ENCODE assay signal across 8 cellular contexts in the genomic region with DNA sequence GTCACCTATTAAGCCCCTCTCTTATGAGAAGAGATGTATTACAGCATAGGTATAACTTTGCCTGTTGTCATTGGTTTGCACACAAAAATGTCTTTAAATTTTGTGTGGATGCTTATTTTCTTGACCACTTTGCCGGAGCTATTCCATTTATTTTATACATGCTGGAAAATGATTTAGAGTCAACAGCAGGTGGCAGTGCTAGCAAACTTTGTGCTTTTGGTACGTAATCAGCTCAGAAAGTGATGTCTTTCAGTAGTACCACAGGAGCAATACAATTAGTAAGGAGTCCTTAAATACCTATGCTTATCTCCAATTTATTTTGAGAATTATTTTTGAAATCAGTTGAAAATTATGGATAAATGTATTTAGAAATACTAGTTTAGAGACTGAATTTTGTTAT. TPM values are rescaled to one million over a fixed set of nuclear protein-coding genes. Genes with fewer than 3 reads are reported as not detected.
DNase-seq lines count a peak whose midpoint lies in the region; ATAC-seq and TF ChIP-seq lines count a peak whose summit lies in the region.

No MANE protein-coding gene starts in this region.

- H3K27ac ChIP-seq in brain microvascular endothelial cell: no peak overlapping the region
- H3K27ac ChIP-seq in CD8-positive, alpha-beta T cell (ENCODE audit: low read depth, low read length): no peak overlapping the region

- no peaks in the 10 kb centered on the region for H3K36me3 ChIP-seq in brain microvascular endothelial cell (replicated peaks)
- no peaks in the 10 kb centered on the region for H3K36me3 ChIP-seq in CD8-positive, alpha-beta T cell (ENCODE audit: insufficient read depth, low read length)

- no peak overlapping the region for H3K4me3 Mint-ChIP-seq in activated T-cell treated with anti-CD3 and anti-CD28 coated beads, Interleukin-2, amount 50 U/mL, for 72 hours
- no peak overlapping the region for H3K4me3 Mint-ChIP-seq in CD8-positive, alpha-beta T cell

- POLR2A ChIA-PET in CD8-positive, alpha-beta T cell (lab: Charles Lee): no interaction called here

- H3K4me3 ChIP-seq in HFF-Myc (replicated peaks; ENCODE audit: low read depth, low read length): no peak overlapping the region
- H3K4me3 ChIP-seq in brain microvascular endothelial cell (ENCODE audit: low read depth, low read length): no peak overlapping the region
- H3K4me3 ChIP-seq in CD8-positive, alpha-beta T cell (ENCODE audit: low read depth, low read length): no peak overlapping the region

- H3K4me1 ChIP-seq in CD8-positive, alpha-beta T cell (ENCODE audit: insufficient read depth, low read length): no peaks in the 10 kb centered on the region

- TF ChIP-seq CTCF in HFF-Myc (IDR thresholded peaks at IDR 0.05; ENCODE audit: low read depth, low read length, missing control alignments) (peak; percentile 43), brain microvascular endothelial cell (IDR thresholded peaks at IDR 0.05; ENCODE audit: low read depth, low read length, missing control alignments) (peak; percentile 62)
- TF ChIP-seq CTCF in CD8-positive, alpha-beta T cell (IDR thresholded peaks at IDR 0.05): no peak

- no peak overlapping the region for H3K27ac Mint-ChIP-seq in activated T-cell treated with anti-CD3 and anti-CD28 coated beads, Interleukin-2, amount 50 U/mL, for 72 hours
- no peak overlapping the region for H3K27ac Mint-ChIP-seq in CD8-positive, alpha-beta T cell

- no peaks in the 10 kb centered on the region for H3K27me3 Mint-ChIP-seq in activated T-cell treated with anti-CD3 and anti-CD28 coated beads, Interleukin-2, amount 50 U/mL, for 72 hours (ENCODE audit: low read depth)
- peaks cover 2% of the 10 kb centered on the region for H3K27me3 Mint-ChIP-seq in CD8-positive, alpha-beta T cell (ENCODE audit: low read depth)

- in situ Hi-C loops in brain microvascular endothelial cell (cut with HindIII; ENCODE audit: low pct_ligation_motif_present, low sequenced_read_pairs): no loop called here

- H3K4me1 Mint-ChIP-seq in activated T-cell treated with anti-CD3 and anti-CD28 coated beads, Interleukin-2, amount 50 U/mL, for 72 hours (ENCODE audit: low read depth): no peaks in the 10 kb centered on the region
- no peaks in the 10 kb centered on the region for H3K4me1 Mint-ChIP-seq in CD8-positive, alpha-beta T cell (ENCODE audit: low read depth)

- CTCF ChIA-PET in CD8-positive, alpha-beta T cell (lab: Charles Lee): no interaction called here

- no peak for ATAC-seq in activated T-cell treated with anti-CD3 and anti-CD28 coated beads, Interleukin-2, amount 50 U/mL, for 72 hours (replicated peaks in 1 of 2)
- ATAC-seq in CD8-positive, alpha-beta T cell: no peak

- H3K9me3 Mint-ChIP-seq in activated T-cell treated with anti-CD3 and anti-CD28 coated beads, Interleukin-2, amount 50 U/mL, for 72 hours: no peaks in the 10 kb centered on the region
- no peaks in the 10 kb centered on the region for H3K9me3 Mint-ChIP-seq in CD8-positive, alpha-beta T cell

- no peaks in the 10 kb centered on the region for H3K36me3 Mint-ChIP-seq in activated T-cell treated with anti-CD3 and anti-CD28 coated beads, Interleukin-2, amount 50 U/mL, for 72 hours (ENCODE audit: insufficient read depth in 2 of 2)
- H3K36me3 Mint-ChIP-seq in CD8-positive, alpha-beta T cell: no peaks in the 10 kb centered on the region

- DNase-seq in ELF-1 (ENCODE audit: low read depth, low spot score) (peak; percentile 3), HFF-Myc (ENCODE audit: extremely low read depth, low read depth) (peak; percentile 21), NCI-H345 (lab: John Stamatoyannopoulos, UW) (peak; percentile 66), brain microvascular endothelial cell (peak; percentile 54), lung microvascular endothelial cell (ENCODE audit: low read depth in 2 of 2) (peak; percentile 58 to 78)
- DNase-seq in activated T-cell treated with anti-CD3 and anti-CD28 coated beads, Interleukin-2, amount 50 U/mL, for 72 hours: no peak
- no peak for DNase-seq in CD8-positive, alpha-beta T cell
- DNase-seq in central memory CD4-positive, alpha-beta T cell: no peak

- no peaks in the 10 kb centered on the region for H3K27me3 ChIP-seq in brain microvascular endothelial cell (replicated peaks)
- no peaks in the 10 kb centered on the region for H3K27me3 ChIP-seq in CD8-positive, alpha-beta T cell (ENCODE audit: insufficient read depth, low read length)

- intact Hi-C loops in CD8-positive, alpha-beta T cell (cut with DNase I, micrococcal nuclease): no loop called here

- H3K9me3 ChIP-seq in CD8-positive, alpha-beta T cell (ENCODE audit: low read length): no peaks in the 10 kb centered on the region

RNA-seq across cellular contexts. Expression of a gene that starts 19.8 kb away (rescaled TPM):
- total RNA-seq in lung microvascular endothelial cell: 3.2 and 3.7 TPM in 2 replicates
- 1 to 10 TPM in 1 of 2 donors, under 1 TPM in 1; 0.24 to 2.2 TPM for total RNA-seq in activated T-cell treated with anti-CD3 and anti-CD28 coated beads, Interleukin-2, amount 50 U/mL, for 72 hours
- total RNA-seq in CD8-positive, alpha-beta T cell: under 1 TPM in 1 of 2 experiments, not detected in 1; 0.44 TPM

Comparison
In these comparisons a context has a peak if more than half of its experiments do, and no peak if none do; other contexts are left out.
1. DNase-seq: peak in ELF-1 (single experiment), HFF-Myc (single experiment), NCI-H345 (single experiment), brain microvascular endothelial cell (single experiment) and lung microvascular endothelial cell (2 of 2); none in activated T-cell treated with anti-CD3 and anti-CD28 coated beads, Interleukin-2, amount 50 U/mL, for 72 hours (0 of 2), CD8-positive, alpha-beta T cell (0 of 7) and central memory CD4-positive, alpha-beta T cell (single experiment).